Comparison of ENCODE assay signal across 15 cellular contexts in genomic region chr2:173326806-173327205, GRCh38.
"Had no signal": no experiment of that assay in that cellular context is flagged by ENCODE, and none has a peak within 500 bp of the region (broad histone marks: within the 10 kb centered on the region; RNA-seq: fewer than 3 reads in every experiment).

No MANE protein-coding gene starts in this region.

- H3K4me3 ChIP-seq: adrenal gland, heart left ventricle, prostate gland, right lobe of liver had no signal

- H3K36me3 ChIP-seq: adrenal gland, brain microvascular endothelial cell, heart left ventricle, prostate gland, right lobe of liver had no signal

- H3K4me1 Mint-ChIP-seq: WTC11 had no signal

- H3K27me3 ChIP-seq: adrenal gland, brain microvascular endothelial cell, heart left ventricle, right lobe of liver had no signal

- ATAC-seq: heart left ventricle; natural killer cell treated with Interleukin-12 subunit alpha and Interleukin-12 subunit beta and Interleukin-15 and Interleukin-18, amount 100 ng/mL, for 72 hours; right lobe of liver; WTC11 had no signal

- H3K27ac Mint-ChIP-seq: activated naive CD4-positive, alpha-beta T cell treated with anti-CD3 and anti-CD28 coated beads for 36 hours; endodermal cell; natural killer cell treated with Interleukin-12 subunit alpha and Interleukin-12 subunit beta and Interleukin-15 and Interleukin-18, amount 100 ng/mL, for 72 hours; T-helper 1 cell treated with Interleukin-12 subunit alpha and Interleukin-12 subunit beta and Interleukin-4 antibody, amounts not matched to agents 30 μg/mL and 1 μg/mL, for 36 hours; type B pancreatic cell; WTC11 had no signal

- H3K27me3 Mint-ChIP-seq: type B pancreatic cell had no signal

- H3K27ac ChIP-seq: adrenal gland, brain microvascular endothelial cell, heart left ventricle, prostate gland, right lobe of liver had no signal

- H3K4me3 Mint-ChIP-seq: activated naive CD4-positive, alpha-beta T cell treated with anti-CD3 and anti-CD28 coated beads for 36 hours; endodermal cell; natural killer cell treated with Interleukin-12 subunit alpha and Interleukin-12 subunit beta and Interleukin-15 and Interleukin-18, amount 100 ng/mL, for 72 hours; T-helper 1 cell treated with Interleukin-12 subunit alpha and Interleukin-12 subunit beta and Interleukin-4 antibody, amounts not matched to agents 30 μg/mL and 1 μg/mL, for 36 hours; type B pancreatic cell; WTC11 had no signal

- H3K4me1 ChIP-seq: adrenal gland, heart left ventricle, prostate gland, right lobe of liver had no signal

- H3K36me3 Mint-ChIP-seq: type B pancreatic cell had no signal

- H3K9me3 ChIP-seq: prostate gland had no signal

- DNase-seq: activated CD4-positive, alpha-beta T cell treated with anti-CD3 and anti-CD28 coated beads for 48 hours; activated naive CD4-positive, alpha-beta T cell treated with anti-CD3 and anti-CD28 coated beads for 36 hours; adrenal gland; brain microvascular endothelial cell; endodermal cell; heart left ventricle; nucleus accumbens; right lobe of liver; stimulated activated CD4-positive, alpha-beta T cell treated with anti-CD3 and anti-CD28 coated beads, Interleukin-2, amount 100 ng/mL, for 24 hours; stimulated activated naive CD4-positive, alpha-beta T cell had no signal
